ENCODE assay signal across 17 cellular contexts in genomic region chr6:39196648-39197047, GRCh38. TPM values are rescaled to one million over a fixed set of nuclear protein-coding genes. Genes with fewer than 3 reads are reported as not detected.
A peak's percentile ranks its signal among the peaks of the same experiment; 100 is the strongest.
DNase-seq lines count a peak whose midpoint lies in the region; ATAC-seq, FAIRE-seq and TF ChIP-seq lines count a peak whose summit lies in the region.
"Had no signal": no experiment of that assay in that cellular context is flagged by ENCODE, and none has a peak within 500 bp of the region (broad histone marks: within the 10 kb centered on the region; RNA-seq: fewer than 3 reads in every experiment).

No MANE protein-coding gene starts in this region.

- H3K36me3 Mint-ChIP-seq in Calu3 (ENCODE audit: insufficient read depth, unreplicated experiment), result peaks cover 71% of the 10 kb centered on the region

- ATAC-seq in K562 (peak; percentile 64), mucosa of descending colon (peak; percentile 74), HG02840 (IDR thresholded peaks at IDR 0.05; ENCODE audit: low FRiP score, unreplicated experiment) (no peak)
- ATAC-seq: left ventricle myocardium superior had no signal

- TF ChIP-seq RAD21 in K562 (CRISPR knock-in tag; conservative IDR thresholded peaks at IDR 0.05 in 1 of 2, IDR thresholded peaks at IDR 0.05 in 1 of 2), result no peak

- H3K36me3 ChIP-seq in BLaER1 treated with 17β-estradiol and CSF1 and Interleukin-3, amounts not matched to agents 10 nM and 100 nM, result no peaks in the 10 kb centered on the region
- peaks cover 92% of the 10 kb centered on the region for H3K36me3 ChIP-seq in K562 (ENCODE audit: control insufficient read depth, insufficient read depth, low read length)
- peaks cover 3% of the 10 kb centered on the region for H3K36me3 ChIP-seq in mucosa of descending colon (ENCODE audit: low read depth)

- peak; percentile 29 for FAIRE-seq in K562 (lab: Jason Lieb, UNC)

- intact Hi-C loops in Calu3 (cut with micrococcal nuclease; ENCODE audit: unreplicated experiment) (no loop called here), K562 (cut with micrococcal nuclease) (no loop called here), mucosa of descending colon (cut with DNase I, micrococcal nuclease) (no loop called here)

- no peak overlapping the region for H3K9ac ChIP-seq in BLaER1 treated with 17β-estradiol and CSF1 and Interleukin-3, amounts not matched to agents 10 nM and 100 nM
- peak overlapping the region in 1 of 2 experiments; percentile 38; a peak in 1 of 4 replicates for H3K9ac ChIP-seq in K562 (ENCODE audit: insufficient read depth in 1 of 2, low read depth in 2 of 2, low read length in 2 of 2)

- H3K4me1 Mint-ChIP-seq in Calu3 (ENCODE audit: low read depth, unreplicated experiment), result peaks cover 62% of the 10 kb centered on the region

- BruUV-seq in Calu3 (replicated peaks; lab: Mats Ljungman, UMichigan), result no TSS peak
- no TSS peak for BruUV-seq in K562 (replicated peaks; lab: Mats Ljungman, UMichigan)

- H4K20me1 ChIP-seq in BLaER1 treated with 17β-estradiol and CSF1 and Interleukin-3, amounts not matched to agents 10 nM and 100 nM, result peaks cover 0 to 7% (median 0%) of the 10 kb centered on the region in 11 experiments; a peak in 3 of 22 replicates
- peaks cover 66% of the 10 kb centered on the region for H4K20me1 ChIP-seq in K562 (replicated peaks; ENCODE audit: control insufficient read depth, insufficient read depth, low read length)

- no peak overlapping the region for H2AFZ ChIP-seq in K562 (ENCODE audit: low read depth, low read length)

- peaks cover 8 to 27% (median 21%) of the 10 kb centered on the region in 10 experiments; a peak in 19 of 20 replicates for H3K4me1 ChIP-seq in BLaER1 treated with 17β-estradiol and CSF1 and Interleukin-3, amounts not matched to agents 10 nM and 100 nM
- H3K4me1 ChIP-seq in K562 (replicated peaks in 1 of 2; ENCODE audit: control insufficient read depth in 2 of 2, insufficient read depth in 2 of 2, low read length in 2 of 2), result peaks cover 22 to 31% of the 10 kb centered on the region in 2 experiments; a peak in 4 of 5 replicates
- H3K4me1 ChIP-seq in mucosa of descending colon (ENCODE audit: low read depth), result peaks cover 20% of the 10 kb centered on the region

- TF ChIP-seq CTCF in Calu3 (IDR thresholded peaks at IDR 0.05; ENCODE audit: unreplicated experiment), result no peak
- TF ChIP-seq CTCF in K562 (IDR thresholded peaks at IDR 0.05 in 2 of 3, conservative IDR thresholded peaks at IDR 0.05 in 1 of 3; ENCODE audit: insufficient read depth in 2 of 3, low read depth in 1 of 3, low read length in 3 of 3), result no peak
- TF ChIP-seq CTCF in mucosa of descending colon (IDR thresholded peaks at IDR 0.05), result no peak

- peak; percentile 13; the same call in 1 of the 2 replicates for TF ChIP-seq EP300 in K562 (IDR thresholded peaks at IDR 0.05; ENCODE audit: low read length)

- peak overlapping the region; percentile 63 for H3K27ac Mint-ChIP-seq in Calu3 (ENCODE audit: unreplicated experiment)

- in situ Hi-C loops in K562 (cut with MboI), result no loop called here

- CTCF ChIA-PET in Calu3 (lab: Charles Lee) (interaction anchor here (0.6 to 2.6 kb wide), 10 partner anchors 10 to 110 kb away, joined by 3 to 15 read pairs (median 4); no protein-coding TSS in a partner anchor), K562 (lab: Yijun Ruan, JAX; ENCODE audit: low intra/inter-chr PET ratio) (no interaction called here)

- H3K27ac ChIP-seq in BLaER1 treated with 17β-estradiol and CSF1 and Interleukin-3, amounts not matched to agents 10 nM and 100 nM, result no peak overlapping the region
- no peak overlapping the region; the same call in 2 of the 3 replicates for H3K27ac ChIP-seq in K562 (ENCODE audit: extremely low read depth, low read depth, low read length)

- peaks cover 33% of the 10 kb centered on the region for H3K9me1 ChIP-seq in K562 (ENCODE audit: control insufficient read depth, insufficient read depth, low read length)

- H3K9me3 ChIP-seq in BLaER1 treated with 17β-estradiol and CSF1 and Interleukin-3, amounts not matched to agents 10 nM and 100 nM (replicated peaks in 1 of 11), result peaks cover 0 to 4% (median 0%) of the 10 kb centered on the region in 11 experiments; a peak in 1 of 22 replicates
- no peaks in the 10 kb centered on the region for H3K9me3 ChIP-seq in K562 (replicated peaks; ENCODE audit: control insufficient read depth, insufficient read depth, low read depth, low read length)
- no peaks in the 10 kb centered on the region for H3K9me3 ChIP-seq in mucosa of descending colon

- H3K4me3 ChIP-seq in BLaER1 treated with 17β-estradiol and CSF1 and Interleukin-3, amounts not matched to agents 10 nM and 100 nM, result no peak overlapping the region
- H3K4me3 ChIP-seq in K562 (no peak overlapping the region), mucosa of descending colon (no peak overlapping the region)

- no peaks in the 10 kb centered on the region for H3K27me3 Mint-ChIP-seq in Calu3 (ENCODE audit: unreplicated experiment)

- peaks cover 0 to 23% (median 6%) of the 10 kb centered on the region in 11 experiments; a peak in 8 of 22 replicates for H3K27me3 ChIP-seq in BLaER1 treated with 17β-estradiol and CSF1 and Interleukin-3, amounts not matched to agents 10 nM and 100 nM
- H3K27me3 ChIP-seq in K562 (ENCODE audit: control insufficient read depth in 2 of 2, insufficient read depth in 2 of 2, low read length in 2 of 2), result no peaks in the 10 kb centered on the region

- no peak for TF ChIP-seq POLR2A in K562 (conservative IDR thresholded peaks at IDR 0.05)

- WGBS in K562 (ENCODE audit: insufficient coverage, low coverage, missing lambda C conversion rate), result 25% methylated on average over 2 of the region's 2 CpGs

- no peak for DNase-seq in Calu3
- peak; percentile 54 to 87 (median 76) for DNase-seq in K562 (ENCODE audit: extremely low read depth in 1 of 4, low spot score in 3 of 4)
- DNase-seq in mucosa of descending colon, result no peak
- no peak for DNase-seq in NCI-H128 (lab: John Stamatoyannopoulos, UW; ENCODE audit: unreplicated experiment)
- DNase-seq in DMS153 (lab: John Stamatoyannopoulos, UW), result no peak
- DNase-seq: COR-L47, KBM-7, left ventricle myocardium superior, NCI-H2081 treated with DMSO at 0.1 percent for 48 hours, NCI-H526, substantia nigra had no signal

- H3K4me2 ChIP-seq in BLaER1 treated with 17β-estradiol and CSF1 and Interleukin-3, amounts not matched to agents 10 nM and 100 nM, result peak overlapping the region in 7 of 11 experiments; percentile 57 to 73 (median 64); a peak in 9 of 22 replicates
- H3K4me2 ChIP-seq in K562 (ENCODE audit: insufficient read depth, low read length), result peak overlapping the region; percentile 1; the same call in 1 of the 2 replicates

- H3K79me2 ChIP-seq in K562 (ENCODE audit: control insufficient read depth, insufficient read depth, low read length), result peaks cover 83% of the 10 kb centered on the region

- H3K4me3 Mint-ChIP-seq in Calu3 (ENCODE audit: low read depth, unreplicated experiment), result peak overlapping the region; percentile 15

- POLR2A ChIA-PET in K562 (lab: Yijun Ruan, JAX), result interaction anchor here (0.5 to 3.6 kb wide), 4 partner anchors 9 to 86 kb away, joined by 3 to 30 read pairs (median 4); no protein-coding TSS in a partner anchor

- no peaks in the 10 kb centered on the region for H3K9me3 Mint-ChIP-seq in Calu3 (ENCODE audit: low read depth, unreplicated experiment)

TF ChIP-seq in K562, 482 proteins besides CTCF, POLR2A, EP300 and RAD21 (continues in another document):
- TF ChIP-seq POLR2AphosphoS2 (IDR thresholded peaks at IDR 0.05; ENCODE audit: low read length) (no peak), KAT8 (IDR thresholded peaks at IDR 0.05; ENCODE audit: low read depth) (no peak), TEAD2 (tag; IDR thresholded peaks at IDR 0.05) (no peak), CBX2 (IDR thresholded peaks at IDR 0.05; ENCODE audit: insufficient read depth, low read length, poor library complexity, severe bottlenecking) (no peak), ZNF263 (CRISPR knock-in tag; IDR thresholded peaks at IDR 0.05; ENCODE audit: borderline replicate concordance) (no peak), SIN3B (IDR thresholded peaks at IDR 0.05; ENCODE audit: low read depth) (no peak), MAFG (tag; conservative IDR thresholded peaks at IDR 0.05) (no peak), TEAD4 (IDR thresholded peaks at IDR 0.05; ENCODE audit: low read length) (peak; percentile 79), TEAD4 (CRISPR knock-in tag; IDR thresholded peaks at IDR 0.05; ENCODE audit: borderline replicate concordance) (no peak), SMARCC2 (IDR thresholded peaks at IDR 0.05; ENCODE audit: low read depth) (no peak)
- TF ChIP-seq, protein P1, sequence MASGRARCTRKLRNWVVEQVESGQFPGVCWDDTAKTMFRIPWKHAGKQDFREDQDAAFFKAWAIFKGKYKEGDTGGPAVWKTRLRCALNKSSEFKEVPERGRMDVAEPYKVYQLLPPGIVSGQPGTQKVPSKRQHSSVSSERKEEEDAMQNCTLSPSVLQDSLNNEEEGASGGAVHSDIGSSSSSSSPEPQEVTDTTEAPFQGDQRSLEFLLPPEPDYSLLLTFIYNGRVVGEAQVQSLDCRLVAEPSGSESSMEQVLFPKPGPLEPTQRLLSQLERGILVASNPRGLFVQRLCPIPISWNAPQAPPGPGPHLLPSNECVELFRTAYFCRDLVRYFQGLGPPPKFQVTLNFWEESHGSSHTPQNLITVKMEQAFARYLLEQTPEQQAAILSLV (tag; IDR thresholded peaks at IDR 0.05), result no peak

RNA-seq across cellular contexts. Expression of gene KCNK5, which starts 32.6 kb away (rescaled TPM):
- 62.4 and 77.5 TPM in 2 replicates for total RNA-seq in Calu3 (2022)
- total RNA-seq in K562 (2011; cell fraction: chromatin; rRNA removed; ENCODE audit: low replicate concordance), result 39.4 and 105 TPM in 2 replicates
- 101 and 127 TPM in 2 replicates for total RNA-seq in K562 (2011; cell fraction: nucleolus; rRNA removed)
- 65.7 and 73.6 TPM in 2 replicates for total RNA-seq in K562 (2011; cell fraction: nucleoplasm; rRNA removed)
- 35.5 and 38.0 TPM in 2 replicates for total RNA-seq in K562 (2014; rRNA removed)
- total RNA-seq in K562 (2014; rRNA removed; fragmentation: Illumina TruSeq; extraction: Trizol), result 12.7 and 15.0 TPM in 2 replicates
- 26.1 and 27.1 TPM in 2 replicates for total RNA-seq in K562 (2015; rRNA removed; fragmentation: Illumina TruSeq; extraction: Trizol)
- total RNA-seq in K562 (2021), result 41.6 and 45.8 TPM in 2 replicates
- 17.5 and 24.6 TPM in 2 replicates for polyA plus RNA-seq in K562 (2011; rRNA removed)
- polyA plus RNA-seq in K562 (2011; cell fraction: cytosol; rRNA removed), result 21.1 and 29.2 TPM in 2 replicates
- polyA plus RNA-seq in K562 (2011; cell fraction: nucleus; rRNA removed), result 43.7 and 67.2 TPM in 2 replicates
- 31.4 and 32.9 TPM in 2 replicates for polyA plus RNA-seq in K562 (2012)
- polyA plus RNA-seq in K562 (2014; fragmentation: Illumina TruSeq; extraction: Trizol), result 25.8 and 31.8 TPM in 2 replicates
- 1 to 10 TPM; 1.5 to 1.9 TPM for polyA plus RNA-seq in K562 (2014; fragmentation: Nextera tagmentation; extraction: Ambion mirVana)
- 25.6 and 31.5 TPM in 2 replicates for polyA plus RNA-seq in K562 (2014; rRNA removed)
- 19.7 and 25.9 TPM in 2 replicates for polyA minus RNA-seq in K562 (2011; rRNA and poly(A)+ RNA removed)
- 29.4 and 31.6 TPM in 2 replicates for polyA minus RNA-seq in K562 (2011; cell fraction: cytosol; rRNA and poly(A)+ RNA removed)
- 22.3 and 24.7 TPM in 2 replicates for polyA minus RNA-seq in K562 (2011; cell fraction: nucleus; rRNA and poly(A)+ RNA removed)
- 10 to 100 TPM; 33.6 to 69.8 (median 42.7) TPM for total RNA-seq in mucosa of descending colon
- total RNA-seq: dermis microvascular lymphatic vessel endothelial cell, G401, myocyte, OCI-LY7 had no signal

Comparison
In these comparisons a context has a peak if more than half of its experiments do, and no peak if none do; other contexts are left out.
1. DNase-seq: peak in K562 (4 of 4); none in Calu3 (single experiment), mucosa of descending colon (0 of 3), NCI-H128 (single experiment) and DMS153 (single experiment).